ENCODE assay signal across 10 cellular contexts in the genomic region with DNA sequence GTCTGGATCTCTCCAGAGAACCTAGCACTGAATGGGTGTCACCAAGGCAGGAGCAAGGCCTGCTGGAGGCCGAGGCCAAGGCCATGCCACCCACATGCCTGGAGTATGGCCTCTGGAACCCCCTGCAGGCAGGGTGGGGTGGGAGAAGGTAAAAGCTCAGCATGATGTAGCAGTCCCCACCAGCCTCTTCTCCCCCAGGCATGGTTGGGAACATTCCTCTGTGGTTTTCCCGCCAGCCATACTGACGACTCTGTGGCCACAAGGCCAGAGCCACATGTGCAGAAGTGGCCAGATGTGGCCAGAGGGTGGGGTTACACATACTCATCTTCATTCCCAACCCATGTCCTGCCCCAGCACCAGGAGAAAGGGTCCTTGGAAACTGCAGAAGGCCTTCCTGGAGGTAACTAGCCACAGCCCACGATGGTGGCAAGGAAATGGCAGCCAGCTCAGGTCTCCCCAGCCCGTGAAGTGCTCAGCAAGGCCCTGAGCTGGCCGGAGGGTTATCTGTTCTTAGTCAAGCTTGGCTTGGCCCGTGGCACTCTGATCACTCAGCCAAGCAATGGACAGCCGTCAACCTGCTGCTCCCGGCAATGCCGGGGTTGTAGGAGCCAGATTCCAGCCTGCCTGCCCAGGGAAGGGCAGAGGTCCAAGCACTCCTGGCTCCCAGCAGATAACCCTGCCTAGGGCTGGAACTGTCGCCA. TPM values are rescaled to one million over a fixed set of nuclear protein-coding genes. Genes with fewer than 3 reads are reported as not detected.
DNase-seq lines count a peak whose midpoint lies in the region; ATAC-seq and TF ChIP-seq lines count a peak whose summit lies in the region.
"Had no signal": no experiment of that assay in that cellular context is flagged by ENCODE, and none has a peak within 500 bp of the region (broad histone marks: within the 10 kb centered on the region; RNA-seq: fewer than 3 reads in every experiment).

No MANE protein-coding gene starts in this region.

- H3K4me3 ChIP-seq in A673 (ENCODE audit: low read depth, low read length, poor library complexity, severe bottlenecking) (no peak overlapping the region), dorsolateral prefrontal cortex (peak overlapping the region in 3 of 59 donors; percentile 1 to 11 (median 2)), mesenchymal stem cell (ENCODE audit: insufficient read depth in 1 of 2, low read depth in 1 of 2, low read length in 2 of 2) (no peak overlapping the region)

- H3K23ac ChIP-seq in mesenchymal stem cell (ENCODE audit: low read length in 2 of 2): peak overlapping the region in 1 of 2 experiments; percentile 43

- H3K18ac ChIP-seq in mesenchymal stem cell (ENCODE audit: low read depth in 1 of 2, low read length in 2 of 2): peak overlapping the region; percentile 85 to 97

- H2BK12ac ChIP-seq in mesenchymal stem cell (ENCODE audit: low read length in 2 of 2): peak overlapping the region; percentile 86 to 97

- 72% methylated on average over 11 of the region's 11 CpGs for WGBS in mesenchymal stem cell

- H3K27me3 Mint-ChIP-seq in T-helper 2 cell treated with Interferon-gamma antibody and Interleukin-4, amounts not matched to agents 5 μg/mL and 100 μg/mL, for 36 hours (ENCODE audit: low read depth): no peaks in the 10 kb centered on the region
- H3K27me3 Mint-ChIP-seq: CD4-positive, CD25-positive, alpha-beta regulatory T cell; IgD-negative memory B cell had no signal

- H2BK5ac ChIP-seq in mesenchymal stem cell (ENCODE audit: low read depth, low read length, poor library complexity, severe bottlenecking): no peak overlapping the region

- no peak for TF ChIP-seq CTCF in A673 (conservative IDR thresholded peaks at IDR 0.05; ENCODE audit: low read depth, low read length)
- no peak for TF ChIP-seq CTCF in dorsolateral prefrontal cortex (IDR thresholded peaks at IDR 0.05 in 54 of 56, conservative IDR thresholded peaks at IDR 0.05 in 2 of 56; ENCODE audit: low read depth in 1 of 56, partially characterized antibody in 56 of 56)

- peak overlapping the region; percentile 23 for H2BK120ac ChIP-seq in mesenchymal stem cell (ENCODE audit: low read depth, low read length)

- H2BK15ac ChIP-seq in mesenchymal stem cell (ENCODE audit: low read depth, poor library complexity, severe bottlenecking): peak overlapping the region; percentile 55

- H3K4ac ChIP-seq in mesenchymal stem cell (ENCODE audit: low read depth in 1 of 2, low read length in 2 of 2): peak overlapping the region; percentile 68 to 88

- H3K9me3 ChIP-seq in A673 (ENCODE audit: low read depth, low read length, poor library complexity, severe bottlenecking) (no peaks in the 10 kb centered on the region), mesenchymal stem cell (ENCODE audit: control insufficient read depth, low read length) (no peaks in the 10 kb centered on the region)

- DNase-seq in A673 (ENCODE audit: low spot score): no peak
- DNase-seq in LHCN-M2 (ENCODE audit: low read depth): peak; percentile 59
- DNase-seq in dorsolateral prefrontal cortex: peak in 1 of 10 donors; percentile 93
- peak; percentile 88 for DNase-seq in mesenchymal stem cell
- no peak for DNase-seq in putamen (ENCODE audit: low spot score)
- no peak for DNase-seq in T-helper 2 cell treated with Interferon-gamma antibody and Interleukin-4, amounts not matched to agents 5 μg/mL and 100 μg/mL, for 36 hours (ENCODE audit: low spot score)

- H3K27ac ChIP-seq in A673 (ENCODE audit: low read depth, low read length, poor library complexity, severe bottlenecking): peak overlapping the region; percentile 97
- peak overlapping the region in 58 of 59 donors; percentile 4 to 92 (median 81) for H3K27ac ChIP-seq in dorsolateral prefrontal cortex
- H3K27ac ChIP-seq in mesenchymal stem cell (ENCODE audit: low read length, poor library complexity, severe bottlenecking): peak overlapping the region; percentile 24

- no peak overlapping the region for H3K4me3 Mint-ChIP-seq in T-helper 2 cell treated with Interferon-gamma antibody and Interleukin-4, amounts not matched to agents 5 μg/mL and 100 μg/mL, for 36 hours
- H3K4me3 Mint-ChIP-seq: CD4-positive, CD25-positive, alpha-beta regulatory T cell; IgD-negative memory B cell had no signal

- H3K14ac ChIP-seq in mesenchymal stem cell (ENCODE audit: low read length in 2 of 2): peak overlapping the region in 1 of 2 experiments; percentile 91

- H3K4me1 ChIP-seq in A673 (ENCODE audit: insufficient read depth, low read length, poor library complexity, severe bottlenecking) (peaks cover 28% of the 10 kb centered on the region), mesenchymal stem cell (ENCODE audit: control insufficient read depth, insufficient read depth, low read depth, low read length) (peaks cover 40% of the 10 kb centered on the region)

- peak overlapping the region; percentile 90 for H4K91ac ChIP-seq in mesenchymal stem cell (ENCODE audit: low read length)

- H3K9me3 Mint-ChIP-seq in T-helper 2 cell treated with Interferon-gamma antibody and Interleukin-4, amounts not matched to agents 5 μg/mL and 100 μg/mL, for 36 hours: no peaks in the 10 kb centered on the region
- H3K9me3 Mint-ChIP-seq: CD4-positive, CD25-positive, alpha-beta regulatory T cell; IgD-negative memory B cell had no signal

- intact Hi-C loops in A673 (cut with micrococcal nuclease; ENCODE audit: unreplicated experiment): no loop called here
- intact Hi-C loops in dorsolateral prefrontal cortex (cut with DNase I): loop anchor here in 1 of 2 donors (5.0 kb wide), 1 partner anchor 70 kb away; no protein-coding TSS in a partner anchor

- H3K27ac Mint-ChIP-seq in T-helper 2 cell treated with Interferon-gamma antibody and Interleukin-4, amounts not matched to agents 5 μg/mL and 100 μg/mL, for 36 hours: no peak overlapping the region

- H4K8ac ChIP-seq in mesenchymal stem cell (ENCODE audit: low read length): peak overlapping the region; percentile 47

- POLR2A ChIA-PET in A673 (lab: Charles Lee; ENCODE audit: low non-redundant PET): no interaction called here

- peak overlapping the region; percentile 29 for H2AK5ac ChIP-seq in mesenchymal stem cell (ENCODE audit: low read length, severe bottlenecking)

- no peaks in the 10 kb centered on the region for H3K27me3 ChIP-seq in A673 (replicated peaks; ENCODE audit: insufficient read depth, low read depth, low read length, poor library complexity)
- no peaks in the 10 kb centered on the region for H3K27me3 ChIP-seq in dorsolateral prefrontal cortex
- H3K27me3 ChIP-seq in mesenchymal stem cell (ENCODE audit: control insufficient read depth in 1 of 2, insufficient read depth in 1 of 2, low read length in 2 of 2): no peaks in the 10 kb centered on the region

- CTCF ChIA-PET in A673 (lab: Charles Lee): no interaction called here

- H3K36me3 ChIP-seq in A673 (ENCODE audit: insufficient read depth, low read length, poor library complexity, severe bottlenecking) (peaks cover under 1% of the 10 kb centered on the region), mesenchymal stem cell (ENCODE audit: control insufficient read depth in 1 of 2, insufficient read depth in 2 of 2, low read depth in 1 of 2, low read length in 2 of 2) (peaks cover 15 to 16% of the 10 kb centered on the region in 2 experiments)

- H3K79me1 ChIP-seq in mesenchymal stem cell (replicated peaks; ENCODE audit: low read length, poor library complexity, severe bottlenecking): peaks cover 11% of the 10 kb centered on the region

- H3K4me2 ChIP-seq in mesenchymal stem cell (ENCODE audit: low read length, poor library complexity, severe bottlenecking): no peak overlapping the region

- BruUV-seq in A673 (replicated peaks; lab: Mats Ljungman, UMichigan): no TSS peak

- no peaks in the 10 kb centered on the region for H3K36me3 Mint-ChIP-seq in T-helper 2 cell treated with Interferon-gamma antibody and Interleukin-4, amounts not matched to agents 5 μg/mL and 100 μg/mL, for 36 hours (ENCODE audit: low read depth)
- H3K36me3 Mint-ChIP-seq: CD4-positive, CD25-positive, alpha-beta regulatory T cell; IgD-negative memory B cell had no signal

- H2AFZ ChIP-seq in mesenchymal stem cell (ENCODE audit: low read depth, low read length): no peak overlapping the region

- H3K4me1 Mint-ChIP-seq in T-helper 2 cell treated with Interferon-gamma antibody and Interleukin-4, amounts not matched to agents 5 μg/mL and 100 μg/mL, for 36 hours (ENCODE audit: low read depth): peaks cover 8% of the 10 kb centered on the region

- H3K9ac ChIP-seq in mesenchymal stem cell (ENCODE audit: low read length): no peak overlapping the region

- ATAC-seq in HG03280 (IDR thresholded peaks at IDR 0.05; ENCODE audit: unreplicated experiment): no peak
- no peak for ATAC-seq in HG03097 (IDR thresholded peaks at IDR 0.05; ENCODE audit: low FRiP score, unreplicated experiment)

RNA-seq across cellular contexts. Expression of a gene that starts 26.2 kb away (rescaled TPM):
- total RNA-seq in A673 (2021) (16.9 and 27.1 TPM in 2 replicates), LHCN-M2 (2014; rRNA removed) (292 and 318 TPM in 2 replicates), dorsolateral prefrontal cortex (100 to 1,000 TPM in 88 of 120 experiments, 10 to 100 TPM in 32; 70.3 to 155 (median 110) TPM)
- polyA plus RNA-seq in LHCN-M2 (2012): 183 TPM
- polyA plus RNA-seq in mesenchymal stem cell (2013, experiment 1 of 2): 36.0 TPM
- 34.6 TPM for polyA plus RNA-seq in mesenchymal stem cell (2013, experiment 2 of 2)

RNA-seq across cellular contexts. Expression of a gene that starts 26.7 kb away (rescaled TPM):
- total RNA-seq in A673 (2021) (47.0 and 57.9 TPM in 2 replicates), LHCN-M2 (2014; rRNA removed) (59.8 and 67.2 TPM in 2 replicates), dorsolateral prefrontal cortex (10 to 100 TPM; 29.8 to 60.2 (median 41.8) TPM)
- polyA plus RNA-seq in LHCN-M2 (2012): 112 TPM
- polyA plus RNA-seq in mesenchymal stem cell (2013, experiment 1 of 2): 158 TPM
- 165 TPM for polyA plus RNA-seq in mesenchymal stem cell (2013, experiment 2 of 2)

RNA-seq across cellular contexts. Expression of a gene that starts 30.8 kb away (rescaled TPM):
- total RNA-seq in A673 (2021) (47.5 and 52.5 TPM in 2 replicates), LHCN-M2 (2014; rRNA removed) (47.0 and 51.9 TPM in 2 replicates), dorsolateral prefrontal cortex (10 to 100 TPM; 27.5 to 55.0 (median 39.7) TPM)
- 32.1 TPM for polyA plus RNA-seq in LHCN-M2 (2012)
- polyA plus RNA-seq in mesenchymal stem cell (2013, experiment 1 of 2): 74.2 TPM
- polyA plus RNA-seq in mesenchymal stem cell (2013, experiment 2 of 2): 73.4 TPM

RNA-seq across cellular contexts. Expression of a gene that starts 44.5 kb away (rescaled TPM):
- total RNA-seq in A673 (2021): 13.5 and 14.7 TPM in 2 replicates
- total RNA-seq in LHCN-M2 (2014; rRNA removed): 5.6 and 5.9 TPM in 2 replicates
- 4.8 TPM for polyA plus RNA-seq in LHCN-M2 (2012)
- 1 to 10 TPM in 35 of 120 experiments, under 1 TPM in 74, not detected in 11; 0.19 to 2.8 (median 0.78) TPM for total RNA-seq in dorsolateral prefrontal cortex
- 1.6 TPM for polyA plus RNA-seq in mesenchymal stem cell (2013, experiment 1 of 2)
- 1.6 TPM for polyA plus RNA-seq in mesenchymal stem cell (2013, experiment 2 of 2)

Comparison
In these comparisons a context has a peak if more than half of its experiments do, and no peak if none do; other contexts are left out.
1. DNase-seq: peak in LHCN-M2 (single experiment) and mesenchymal stem cell (single experiment); none in A673 (single experiment), putamen (single experiment) and T-helper 2 cell treated with Interferon-gamma antibody and Interleukin-4, amounts not matched to agents 5 μg/mL and 100 μg/mL, for 36 hours (single experiment).
2. H3K27ac ChIP-seq: peak in every context shown above with its lines; median percentile 97 in A673; 81 in dorsolateral prefrontal cortex; 24 in mesenchymal stem cell.